ENCODE assay signal across 10 cellular contexts in the genomic region with DNA sequence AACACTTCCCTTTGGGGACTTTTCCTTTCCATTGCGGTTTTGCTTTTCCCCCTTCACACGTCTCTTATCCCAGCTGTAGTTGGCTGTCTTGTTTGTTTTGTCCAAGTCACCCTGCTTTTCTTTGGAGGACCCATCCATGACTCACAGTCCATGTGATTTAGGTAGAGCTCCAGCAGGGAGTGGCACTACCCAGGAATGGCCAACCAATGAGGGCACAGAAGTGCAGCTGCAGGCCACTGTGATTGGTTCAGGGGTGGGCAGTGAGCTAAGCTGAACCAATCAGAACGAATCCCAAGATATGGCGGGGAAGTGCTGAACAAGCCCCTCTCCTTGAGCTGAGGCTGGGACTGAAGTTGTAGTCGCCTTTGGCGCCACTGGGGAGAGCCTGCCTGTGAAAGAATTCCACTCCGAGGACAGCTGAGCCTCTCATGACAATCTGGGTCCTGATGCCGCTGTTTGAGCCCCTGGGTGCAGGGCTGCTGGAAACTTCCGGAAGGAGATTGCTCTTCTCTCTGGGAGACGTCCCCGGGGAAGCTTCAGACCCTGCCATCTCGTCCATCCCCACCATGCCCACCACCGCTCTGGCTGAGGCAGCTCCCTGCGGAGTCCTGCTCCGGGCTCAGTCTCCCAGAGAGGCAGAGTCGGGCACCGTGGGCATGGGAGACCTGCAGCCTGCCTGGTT.
DNase-seq lines count a peak whose midpoint lies in the region; ATAC-seq and TF ChIP-seq lines count a peak whose summit lies in the region.
"Had no signal": no experiment of that assay in that cellular context is flagged by ENCODE, and none has a peak within 500 bp of the region (broad histone marks: within the 10 kb centered on the region; RNA-seq: fewer than 3 reads in every experiment).

No MANE protein-coding gene starts in this region.

- intact Hi-C loops in sciatic nerve (cut with DNase I), result no loop called here

- H3K27ac Mint-ChIP-seq in T-helper 2 cell treated with Interferon-gamma antibody and Interleukin-4, amounts not matched to agents 5 μg/mL and 100 μg/mL, for 36 hours, result no peak overlapping the region

- peaks cover 6% of the 10 kb centered on the region for H3K4me1 Mint-ChIP-seq in T-helper 2 cell treated with Interferon-gamma antibody and Interleukin-4, amounts not matched to agents 5 μg/mL and 100 μg/mL, for 36 hours (ENCODE audit: low read depth)

- H3K4me3 ChIP-seq in cardiac fibroblast (replicated peaks in 1 of 2; ENCODE audit: low read depth in 2 of 2, low read length in 2 of 2), result no peak overlapping the region

- H3K36me3 Mint-ChIP-seq in T-helper 2 cell treated with Interferon-gamma antibody and Interleukin-4, amounts not matched to agents 5 μg/mL and 100 μg/mL, for 36 hours (ENCODE audit: low read depth), result no peaks in the 10 kb centered on the region

- H3K9me3 Mint-ChIP-seq in T-helper 2 cell treated with Interferon-gamma antibody and Interleukin-4, amounts not matched to agents 5 μg/mL and 100 μg/mL, for 36 hours, result no peaks in the 10 kb centered on the region

- peak; percentile 84 for ATAC-seq in sciatic nerve

- DNase-seq in DMS79 treated with DMSO at 0.1 percent for 48 hours (lab: John Stamatoyannopoulos, UW) (peak; percentile 7), DMS79 (lab: John Stamatoyannopoulos, UW) (no peak), NCI-H1048 (lab: John Stamatoyannopoulos, UW) (peak; percentile 68), cardiac fibroblast (ENCODE audit: low read depth in 2 of 2) (peak; percentile 23 to 43), sciatic nerve (ENCODE audit: low spot score) (peak; percentile 33), NCI-H2029 treated with DMSO at 0.1 percent for 48 hours (lab: John Stamatoyannopoulos, UW) (no peak), NK-92 (lab: John Stamatoyannopoulos, UW; ENCODE audit: unreplicated experiment) (no peak)
- no peak for DNase-seq in T-helper 2 cell treated with Interferon-gamma antibody and Interleukin-4, amounts not matched to agents 5 μg/mL and 100 μg/mL, for 36 hours (ENCODE audit: low spot score)
- DNase-seq: activated naive CD4-positive, alpha-beta T cell treated with anti-CD3 and anti-CD28 coated beads, Interleukin-2, amount 50 U/mL, for 16 hours; NK-92 treated with Interleukin-12 subunit alpha and Interleukin-12 subunit beta, amount 100 ng/mL, for 24 hours had no signal

- H3K4me3 Mint-ChIP-seq in T-helper 2 cell treated with Interferon-gamma antibody and Interleukin-4, amounts not matched to agents 5 μg/mL and 100 μg/mL, for 36 hours, result no peak overlapping the region

- peaks cover 13% of the 10 kb centered on the region for H3K27me3 Mint-ChIP-seq in T-helper 2 cell treated with Interferon-gamma antibody and Interleukin-4, amounts not matched to agents 5 μg/mL and 100 μg/mL, for 36 hours (ENCODE audit: low read depth)

- no peak for TF ChIP-seq CTCF in cardiac fibroblast (IDR thresholded peaks at IDR 0.05; ENCODE audit: low read depth, low read length)

Comparison
In these comparisons a context has a peak if more than half of its experiments do, and no peak if none do; other contexts are left out.
1. DNase-seq: peak in DMS79 treated with DMSO at 0.1 percent for 48 hours (single experiment), NCI-H1048 (single experiment), cardiac fibroblast (2 of 2) and sciatic nerve (single experiment); none in DMS79 (single experiment), T-helper 2 cell treated with Interferon-gamma antibody and Interleukin-4, amounts not matched to agents 5 μg/mL and 100 μg/mL, for 36 hours (single experiment), NCI-H2029 treated with DMSO at 0.1 percent for 48 hours (single experiment) and NK-92 (single experiment).